In the genomic region with DNA sequence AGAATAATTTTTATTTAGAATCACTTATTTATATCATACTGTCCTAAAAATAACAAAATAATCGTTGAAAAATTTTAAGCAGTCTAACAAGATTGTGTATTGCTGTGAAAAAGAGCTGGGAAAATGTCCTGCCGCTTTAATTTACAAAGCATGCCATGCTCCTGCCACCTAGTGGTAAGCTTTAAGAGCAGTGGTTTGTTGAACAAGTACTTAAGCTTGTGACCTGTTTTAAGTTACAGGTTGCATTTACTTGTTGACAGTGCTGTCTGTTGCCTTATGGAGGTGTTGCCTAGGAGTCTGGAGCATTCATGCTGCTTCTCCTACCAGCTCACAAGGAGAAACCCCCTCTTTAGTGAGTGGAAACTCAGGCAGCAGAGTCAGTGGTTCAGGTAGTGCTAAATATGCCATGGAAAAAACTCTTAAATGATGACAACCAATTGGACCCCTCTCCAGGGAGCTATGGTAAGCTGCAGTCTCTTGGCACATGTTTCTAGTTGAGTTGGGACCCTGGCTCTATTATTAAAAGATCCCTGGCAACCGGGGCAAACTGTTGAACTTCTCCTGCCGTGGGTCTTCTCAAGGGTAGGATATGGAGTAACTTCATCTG, we compare ENCODE assay signal across 1 cellular context.
TF ChIP-seq lines count a peak whose summit lies in the region.

No MANE protein-coding gene starts in this region.

TF ChIP-seq in HEK293, 187 proteins besides CTCF, POLR2A, EP300 and RAD21 (continued from another document):
- TF ChIP-seq, protein P1, sequence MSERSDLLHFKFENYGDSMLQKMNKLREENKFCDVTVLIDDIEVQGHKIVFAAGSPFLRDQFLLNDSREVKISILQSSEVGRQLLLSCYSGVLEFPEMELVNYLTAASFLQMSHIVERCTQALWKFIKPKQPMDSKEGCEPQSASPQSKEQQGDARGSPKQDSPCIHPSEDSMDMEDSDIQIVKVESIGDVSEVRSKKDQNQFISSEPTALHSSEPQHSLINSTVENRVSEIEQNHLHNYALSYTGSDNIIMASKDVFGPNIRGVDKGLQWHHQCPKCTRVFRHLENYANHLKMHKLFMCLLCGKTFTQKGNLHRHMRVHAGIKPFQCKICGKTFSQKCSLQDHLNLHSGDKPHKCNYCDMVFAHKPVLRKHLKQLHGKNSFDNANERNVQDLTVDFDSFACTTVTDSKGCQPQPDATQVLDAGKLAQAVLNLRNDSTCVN (tag by site-specific recombination; optimal IDR thresholded peaks at IDR 0.05) = no peak
- TF ChIP-seq, protein P2, sequence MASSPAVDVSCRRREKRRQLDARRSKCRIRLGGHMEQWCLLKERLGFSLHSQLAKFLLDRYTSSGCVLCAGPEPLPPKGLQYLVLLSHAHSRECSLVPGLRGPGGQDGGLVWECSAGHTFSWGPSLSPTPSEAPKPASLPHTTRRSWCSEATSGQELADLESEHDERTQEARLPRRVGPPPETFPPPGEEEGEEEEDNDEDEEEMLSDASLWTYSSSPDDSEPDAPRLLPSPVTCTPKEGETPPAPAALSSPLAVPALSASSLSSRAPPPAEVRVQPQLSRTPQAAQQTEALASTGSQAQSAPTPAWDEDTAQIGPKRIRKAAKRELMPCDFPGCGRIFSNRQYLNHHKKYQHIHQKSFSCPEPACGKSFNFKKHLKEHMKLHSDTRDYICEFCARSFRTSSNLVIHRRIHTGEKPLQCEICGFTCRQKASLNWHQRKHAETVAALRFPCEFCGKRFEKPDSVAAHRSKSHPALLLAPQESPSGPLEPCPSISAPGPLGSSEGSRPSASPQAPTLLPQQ (tag by site-specific recombination; IDR thresholded peaks at IDR 0.05) = no peak
- TF ChIP-seq ZNF48 (tag by site-specific recombination; IDR thresholded peaks at IDR 0.05) (no peak), ZNF248 (tag by site-specific recombination; IDR thresholded peaks at IDR 0.05) (no peak), ZNF677 (tag by site-specific recombination; IDR thresholded peaks at IDR 0.05) (no peak), ZNF404 (tag by site-specific recombination; IDR thresholded peaks at IDR 0.05) (no peak), SCRT2 (tag by site-specific recombination; IDR thresholded peaks at IDR 0.05) (peak; percentile 96), OSR2 (tag by site-specific recombination; IDR thresholded peaks at IDR 0.05) (no peak), ZBTB20 (tag by site-specific recombination; IDR thresholded peaks at IDR 0.05) (no peak), ZNF366 (tag by site-specific recombination; conservative IDR thresholded peaks at IDR 0.05) (no peak)
- TF ChIP-seq, protein P3, sequence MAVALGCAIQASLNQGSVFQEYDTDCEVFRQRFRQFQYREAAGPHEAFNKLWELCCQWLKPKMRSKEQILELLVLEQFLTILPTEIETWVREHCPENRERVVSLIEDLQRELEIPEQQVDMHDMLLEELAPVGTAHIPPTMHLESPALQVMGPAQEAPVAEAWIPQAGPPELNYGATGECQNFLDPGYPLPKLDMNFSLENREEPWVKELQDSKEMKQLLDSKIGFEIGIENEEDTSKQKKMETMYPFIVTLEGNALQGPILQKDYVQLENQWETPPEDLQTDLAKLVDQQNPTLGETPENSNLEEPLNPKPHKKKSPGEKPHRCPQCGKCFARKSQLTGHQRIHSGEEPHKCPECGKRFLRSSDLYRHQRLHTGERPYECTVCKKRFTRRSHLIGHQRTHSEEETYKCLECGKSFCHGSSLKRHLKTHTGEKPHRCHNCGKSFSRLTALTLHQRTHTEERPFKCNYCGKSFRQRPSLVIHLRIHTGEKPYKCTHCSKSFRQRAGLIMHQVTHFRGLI (tag by site-specific recombination; IDR thresholded peaks at IDR 0.05) = no peak
- TF ChIP-seq, protein P4, sequence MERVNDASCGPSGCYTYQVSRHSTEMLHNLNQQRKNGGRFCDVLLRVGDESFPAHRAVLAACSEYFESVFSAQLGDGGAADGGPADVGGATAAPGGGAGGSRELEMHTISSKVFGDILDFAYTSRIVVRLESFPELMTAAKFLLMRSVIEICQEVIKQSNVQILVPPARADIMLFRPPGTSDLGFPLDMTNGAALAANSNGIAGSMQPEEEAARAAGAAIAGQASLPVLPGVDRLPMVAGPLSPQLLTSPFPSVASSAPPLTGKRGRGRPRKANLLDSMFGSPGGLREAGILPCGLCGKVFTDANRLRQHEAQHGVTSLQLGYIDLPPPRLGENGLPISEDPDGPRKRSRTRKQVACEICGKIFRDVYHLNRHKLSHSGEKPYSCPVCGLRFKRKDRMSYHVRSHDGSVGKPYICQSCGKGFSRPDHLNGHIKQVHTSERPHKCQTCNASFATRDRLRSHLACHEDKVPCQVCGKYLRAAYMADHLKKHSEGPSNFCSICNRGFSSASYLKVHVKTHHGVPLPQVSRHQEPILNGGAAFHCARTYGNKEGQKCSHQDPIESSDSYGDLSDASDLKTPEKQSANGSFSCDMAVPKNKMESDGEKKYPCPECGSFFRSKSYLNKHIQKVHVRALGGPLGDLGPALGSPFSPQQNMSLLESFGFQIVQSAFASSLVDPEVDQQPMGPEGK (tag by site-specific recombination; IDR thresholded peaks at IDR 0.05) = no peak
- TF ChIP-seq, protein P5, sequence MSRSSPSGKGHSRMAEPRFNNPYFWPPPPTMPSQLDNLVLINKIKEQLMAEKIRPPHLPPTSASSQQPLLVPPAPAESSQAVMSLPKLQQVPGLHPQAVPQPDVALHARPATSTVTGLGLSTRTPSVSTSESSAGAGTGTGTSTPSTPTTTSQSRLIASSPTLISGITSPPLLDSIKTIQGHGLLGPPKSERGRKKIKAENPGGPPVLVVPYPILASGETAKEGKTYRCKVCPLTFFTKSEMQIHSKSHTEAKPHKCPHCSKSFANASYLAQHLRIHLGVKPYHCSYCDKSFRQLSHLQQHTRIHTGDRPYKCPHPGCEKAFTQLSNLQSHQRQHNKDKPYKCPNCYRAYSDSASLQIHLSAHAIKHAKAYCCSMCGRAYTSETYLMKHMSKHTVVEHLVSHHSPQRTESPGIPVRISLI (tag by site-specific recombination; IDR thresholded peaks at IDR 0.05) = no peak
